ENCODE assay signal across 1 cellular context in genomic region chr20:48839083-48839482, GRCh38.
A peak's percentile ranks its signal among the peaks of the same experiment; 100 is the strongest.
TF ChIP-seq lines count a peak whose summit lies in the region.

No MANE protein-coding gene starts in this region.

TF ChIP-seq in HepG2, 621 proteins besides CTCF, POLR2A, EP300 and RAD21:
- TF ChIP-seq KMT2A (CRISPR knock-in tag; IDR thresholded peaks at IDR 0.05) = no peak
- TF ChIP-seq HNRNPK (IDR thresholded peaks at IDR 0.05; ENCODE audit: low read depth, low read length, poor library complexity, severe bottlenecking) = peak; percentile 31
- TF ChIP-seq POGZ (CRISPR knock-in tag; IDR thresholded peaks at IDR 0.05) = no peak
- TF ChIP-seq ZSCAN25 (CRISPR knock-in tag; IDR thresholded peaks at IDR 0.05) = no peak
